9 cellular contexts compared by ENCODE assay signal in the genomic region with DNA sequence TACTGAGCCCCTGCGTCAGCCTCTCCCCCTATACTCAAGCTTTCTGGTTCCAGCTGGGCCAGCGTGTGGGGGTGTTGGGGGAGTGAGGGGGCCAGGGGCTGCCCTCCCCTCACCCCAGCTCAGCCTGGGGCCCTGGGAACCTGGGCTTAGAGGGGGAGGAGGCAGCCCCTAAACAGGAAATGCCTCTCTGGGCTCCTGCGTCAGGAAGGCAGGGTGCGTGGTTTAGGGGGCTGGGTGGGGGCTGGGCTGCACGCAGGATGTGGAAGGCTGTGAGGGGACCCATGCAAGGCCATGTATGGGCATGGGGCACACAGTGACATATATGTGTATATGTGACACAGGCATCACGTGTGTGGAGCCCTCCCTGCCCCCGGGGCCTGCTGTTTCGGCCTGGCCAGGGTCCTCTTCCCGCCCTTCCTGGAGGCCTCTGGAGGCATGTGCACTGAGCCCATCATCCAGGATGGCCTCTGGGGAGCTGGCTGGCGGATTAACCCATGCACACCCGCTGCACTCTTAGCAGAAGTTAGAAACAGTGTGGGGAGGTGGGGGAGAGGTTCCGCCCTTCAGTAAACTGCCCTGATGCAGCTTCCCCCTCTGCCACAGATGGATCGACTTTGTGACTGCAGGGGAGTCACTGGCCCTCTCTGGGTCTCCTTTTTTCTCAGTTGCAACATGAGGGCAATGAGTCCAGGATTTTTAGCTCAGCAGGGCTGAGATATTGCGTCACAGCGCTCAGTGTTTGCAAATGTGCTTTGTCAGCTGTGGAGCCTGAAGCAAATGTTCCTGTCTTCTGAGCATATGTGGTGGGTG. TPM values are rescaled to one million over a fixed set of nuclear protein-coding genes. Genes with fewer than 3 reads are reported as not detected.
DNase-seq lines count a peak whose midpoint lies in the region; ATAC-seq lines count a peak whose summit lies in the region.
"Had no signal": no experiment of that assay in that cellular context is flagged by ENCODE, and none has a peak within 500 bp of the region (broad histone marks: within the 10 kb centered on the region; RNA-seq: fewer than 3 reads in every experiment).

No MANE protein-coding gene starts in this region.

- H3K36me3 ChIP-seq in urinary bladder (ENCODE audit: insufficient read depth): no peaks in the 10 kb centered on the region

- H3K27ac ChIP-seq in urinary bladder (ENCODE audit: low read depth): peak overlapping the region; percentile 57
- H3K27ac ChIP-seq: 22Rv1 had no signal

- DNase-seq in DMS 273 (lab: John Stamatoyannopoulos, UW; ENCODE audit: unreplicated experiment): peak; percentile 62
- no peak for DNase-seq in DMS 273 treated with DMSO at 0.1 percent for 48 hours (lab: John Stamatoyannopoulos, UW)
- peak; percentile 96 for DNase-seq in SKM-1 (lab: John Stamatoyannopoulos, UW; ENCODE audit: unreplicated experiment)
- peak; percentile 69 for DNase-seq in dedifferentiated amniotic fluid mesenchymal stem cell (ENCODE audit: extremely low spot score)
- DNase-seq in mucosa of gallbladder (ENCODE audit: low spot score): peak; percentile 64
- DNase-seq in GM19238 (ENCODE audit: insufficient read length, low spot score): no peak

- ATAC-seq in HG03108 (IDR thresholded peaks at IDR 0.05; ENCODE audit: unreplicated experiment): no peak

- 23% methylated on average over 15 of the region's 15 CpGs for WGBS in urinary bladder

- H3K4me1 ChIP-seq in urinary bladder (ENCODE audit: insufficient read depth): no peaks in the 10 kb centered on the region

- no peak overlapping the region for H3K4me3 ChIP-seq in urinary bladder (ENCODE audit: low read depth, low read length)

RNA-seq across cellular contexts. Expression of a gene that starts 1.1 kb away (rescaled TPM):
- total RNA-seq in mucosa of gallbladder: 34.7 TPM
- 28.7 TPM for total RNA-seq in urinary bladder
- 66.5 TPM for polyA plus RNA-seq in urinary bladder

RNA-seq across cellular contexts. Expression of a gene that starts 18.3 kb away (rescaled TPM):
- total RNA-seq in mucosa of gallbladder (16.0 TPM), urinary bladder (2.9 TPM)
- 8.4 TPM for polyA plus RNA-seq in urinary bladder

RNA-seq across cellular contexts. Expression of a gene that starts 26.3 kb away (rescaled TPM):
- total RNA-seq in mucosa of gallbladder (61.6 TPM), urinary bladder (0.32 TPM)
- 0.15 TPM for polyA plus RNA-seq in urinary bladder

RNA-seq across cellular contexts. Expression of a gene that starts 26.9 kb away (rescaled TPM):
- total RNA-seq in mucosa of gallbladder (32.2 TPM), urinary bladder (13.6 TPM)
- polyA plus RNA-seq in urinary bladder: 37.3 TPM

RNA-seq across cellular contexts. Expression of a gene that starts 29.0 kb away (rescaled TPM):
- total RNA-seq in mucosa of gallbladder (103 TPM), urinary bladder (62.0 TPM)
- polyA plus RNA-seq in urinary bladder: 84.7 TPM

Comparison
In these comparisons a context has a peak if more than half of its experiments do, and no peak if none do; other contexts are left out.
1. DNase-seq: peak in DMS 273 (single experiment), SKM-1 (single experiment), dedifferentiated amniotic fluid mesenchymal stem cell (single experiment) and mucosa of gallbladder (single experiment); none in DMS 273 treated with DMSO at 0.1 percent for 48 hours (single experiment) and GM19238 (single experiment).
2. RNA of a gene that starts 26.3 kb away (total RNA-seq): 61.6 TPM in mucosa of gallbladder (single experiment); 0.32 TPM in urinary bladder (single experiment); every median in the first group is over 10 times any median in the second.